In genomic region chr2:68770271-68771111, GRCh38 we compare ENCODE assay signal across 1 cellular context.
A peak's percentile ranks its signal among the peaks of the same experiment; 100 is the strongest.
TF ChIP-seq lines count a peak whose summit lies in the region.

No MANE protein-coding gene starts in this region.

TF ChIP-seq in K562, 482 proteins besides CTCF, POLR2A, EP300 and RAD21 (continued from another document):
- no peak for TF ChIP-seq JUND (IDR thresholded peaks at IDR 0.05; ENCODE audit: borderline replicate concordance, low read depth, low read length)
- peak; percentile 11; the same call in 1 of the 3 replicates for TF ChIP-seq JUND (tag; IDR thresholded peaks at IDR 0.05; ENCODE audit: borderline replicate concordance, low read depth, low read length)
- TF ChIP-seq BCOR (IDR thresholded peaks at IDR 0.05): peak; percentile 49; the same call in 1 of the 2 replicates
- TF ChIP-seq RBM25 (IDR thresholded peaks at IDR 0.05; ENCODE audit: low read depth, low read length, severe bottlenecking): peak; percentile 64
- TF ChIP-seq ETV6 (IDR thresholded peaks at IDR 0.05; ENCODE audit: borderline replicate concordance in 1 of 2, low read depth in 2 of 2, low read length in 1 of 2): peak in 1 of 2 experiments; percentile 64; a peak in 1 of 4 replicates
- TF ChIP-seq ETV6 (CRISPR knock-in tag; IDR thresholded peaks at IDR 0.05; ENCODE audit: borderline replicate concordance): no peak
- TF ChIP-seq ZNF124 (CRISPR knock-in tag; IDR thresholded peaks at IDR 0.05): no peak
- peak; percentile 10 to 17; a peak in 1 of 4 replicates for TF ChIP-seq KDM1A (IDR thresholded peaks at IDR 0.05)
- TF ChIP-seq MEIS2 (IDR thresholded peaks at IDR 0.05; ENCODE audit: partially characterized antibody): no peak
- no peak for TF ChIP-seq ZNF77 (CRISPR knock-in tag; IDR thresholded peaks at IDR 0.05)
- TF ChIP-seq, protein P1, sequence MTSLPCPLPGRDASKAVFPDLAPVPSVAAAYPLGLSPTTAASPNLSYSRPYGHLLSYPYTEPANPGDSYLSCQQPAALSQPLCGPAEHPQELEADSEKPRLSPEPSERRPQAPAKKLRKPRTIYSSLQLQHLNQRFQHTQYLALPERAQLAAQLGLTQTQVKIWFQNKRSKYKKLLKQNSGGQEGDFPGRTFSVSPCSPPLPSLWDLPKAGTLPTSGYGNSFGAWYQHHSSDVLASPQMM (CRISPR knock-in tag; IDR thresholded peaks at IDR 0.05): no peak
- TF ChIP-seq SMARCA5 (IDR thresholded peaks at IDR 0.05): peak; percentile 12; the same call in 1 of the 2 replicates
- TF ChIP-seq SPI1 (IDR thresholded peaks at IDR 0.05; ENCODE audit: borderline replicate concordance, low read depth, low read length): peak; percentile 58; the same call in 1 of the 2 replicates
- no peak for TF ChIP-seq MBD1 (CRISPR knock-in tag; IDR thresholded peaks at IDR 0.05)
- TF ChIP-seq EWSR1 (IDR thresholded peaks at IDR 0.05; ENCODE audit: borderline replicate concordance, low read depth, partially characterized antibody): no peak
- peak; percentile 55; the same call in 1 of the 2 replicates for TF ChIP-seq C11orf30 (IDR thresholded peaks at IDR 0.05; ENCODE audit: low read depth)
